ENCODE assay signal across 13 cellular contexts in genomic region chr6:144731229-144731628, GRCh38.
DNase-seq lines count a peak whose midpoint lies in the region; ATAC-seq and TF ChIP-seq lines count a peak whose summit lies in the region.
"Had no signal": no experiment of that assay in that cellular context is flagged by ENCODE, and none has a peak within 500 bp of the region (broad histone marks: within the 10 kb centered on the region; RNA-seq: fewer than 3 reads in every experiment).

No MANE protein-coding gene starts in this region.

- no peak overlapping the region for H3K4me2 ChIP-seq in OCI-LY1 (ENCODE audit: low read length)
- H3K4me2 ChIP-seq: A549 had no signal

- no peak for TF ChIP-seq EP300 in Ishikawa (IDR thresholded peaks at IDR 0.05; ENCODE audit: borderline replicate concordance)

- DNase-seq in RPMI8226 (no peak), NCI-H446 treated with DMSO at 0.1 percent for 48 hours (lab: John Stamatoyannopoulos, UW) (no peak)
- DNase-seq: AML-193; Caco-2; CD4-positive, alpha-beta T cell; GOT3; H9 had no signal

- CTCF ChIA-PET in HEK293 (lab: Yijun Ruan, JAX): no interaction called here

- no peak overlapping the region for H3K9ac ChIP-seq in OCI-LY1 (ENCODE audit: low read length)

- H4K20me1 ChIP-seq in OCI-LY1 (ENCODE audit: insufficient read depth, low read length): no peaks in the 10 kb centered on the region

- no peak for TF ChIP-seq CTCF in HEK293 (tag by site-specific recombination; IDR thresholded peaks at IDR 0.05)
- no peak for TF ChIP-seq CTCF in OCI-LY1 (IDR thresholded peaks at IDR 0.05; ENCODE audit: low read length)

- no peaks in the 10 kb centered on the region for H3K9me3 ChIP-seq in HEK293 (ENCODE audit: control insufficient read depth, insufficient read depth, low read depth, low read length)
- no peaks in the 10 kb centered on the region for H3K9me3 ChIP-seq in OCI-LY1 (ENCODE audit: low read length)
- H3K9me3 ChIP-seq: A549, Caco-2 had no signal

- H3K27ac ChIP-seq in HEK293 (ENCODE audit: extremely low read depth, low read depth, low read length) (no peak overlapping the region), OCI-LY1 (ENCODE audit: low read depth, low read length, poor library complexity, severe bottlenecking) (peak overlapping the region; percentile 57)
- H3K27ac ChIP-seq: A549, C4-2B had no signal

- peaks cover 0 to 16% of the 10 kb centered on the region in 2 experiments; a peak in 2 of 3 replicates for H3K36me3 ChIP-seq in HEK293 (ENCODE audit: control insufficient read depth in 2 of 2, insufficient read depth in 1 of 2, low read length in 2 of 2)
- peaks cover 4% of the 10 kb centered on the region; the same call in 1 of the 2 replicates for H3K36me3 ChIP-seq in OCI-LY1 (ENCODE audit: insufficient read depth, low read length)

- ATAC-seq in GM18907 (IDR thresholded peaks at IDR 0.05; ENCODE audit: unreplicated experiment): no peak
- ATAC-seq: A549 had no signal

- no peaks in the 10 kb centered on the region for H3K79me2 ChIP-seq in OCI-LY1 (ENCODE audit: insufficient read depth, low read length)

- no peak overlapping the region for H2AFZ ChIP-seq in OCI-LY1 (ENCODE audit: low read length)

- H3K4me1 ChIP-seq in HEK293 (ENCODE audit: control insufficient read depth, insufficient read depth, low read length): peaks cover 5% of the 10 kb centered on the region; the same call in 1 of the 2 replicates
- H3K4me1 ChIP-seq in OCI-LY1 (ENCODE audit: insufficient read depth, low read length, severe bottlenecking): peaks cover 42% of the 10 kb centered on the region
- H3K4me1 ChIP-seq: A549, Caco-2 had no signal

- H3K27me3 ChIP-seq in OCI-LY1 (ENCODE audit: insufficient read depth, low read length): no peaks in the 10 kb centered on the region

- H3K9me2 ChIP-seq in OCI-LY1 (ENCODE audit: low read depth, low read length): no peaks in the 10 kb centered on the region

- POLR2A ChIA-PET in HEK293 (lab: Yijun Ruan, JAX): no interaction called here

- H3F3A ChIP-seq in OCI-LY1 (ENCODE audit: insufficient read depth, low read length): peaks cover 3% of the 10 kb centered on the region; the same call in 1 of the 2 replicates

- no peak overlapping the region for H3K4me3 ChIP-seq in HEK293 (ENCODE audit: low read depth, low read length)
- H3K4me3 ChIP-seq in OCI-LY1 (ENCODE audit: low read depth, low read length, poor library complexity, severe bottlenecking): no peak overlapping the region
- H3K4me3 ChIP-seq: A549 had no signal

- TF ChIP-seq RAD21 in Ishikawa (IDR thresholded peaks at IDR 0.05; ENCODE audit: low read depth): no peak

TF ChIP-seq in HEK293, 187 proteins besides CTCF, POLR2A, EP300 and RAD21:
- TF ChIP-seq ZNF677 (tag by site-specific recombination; IDR thresholded peaks at IDR 0.05): no peak
- TF ChIP-seq PRDM6 (tag by site-specific recombination; IDR thresholded peaks at IDR 0.05): peak; percentile 52; the same call in 1 of the 2 replicates

TF ChIP-seq in Ishikawa, 13 proteins besides CTCF, POLR2A, EP300 and RAD21:
- TF ChIP-seq TCF12 (IDR thresholded peaks at IDR 0.05; ENCODE audit: low read depth) (no peak), FOXM1 (IDR thresholded peaks at IDR 0.05; ENCODE audit: borderline replicate concordance, low read depth) (peak; percentile 31; the same call in 1 of the 2 replicates), CEBPB (IDR thresholded peaks at IDR 0.05) (no peak)
